In the genomic region with DNA sequence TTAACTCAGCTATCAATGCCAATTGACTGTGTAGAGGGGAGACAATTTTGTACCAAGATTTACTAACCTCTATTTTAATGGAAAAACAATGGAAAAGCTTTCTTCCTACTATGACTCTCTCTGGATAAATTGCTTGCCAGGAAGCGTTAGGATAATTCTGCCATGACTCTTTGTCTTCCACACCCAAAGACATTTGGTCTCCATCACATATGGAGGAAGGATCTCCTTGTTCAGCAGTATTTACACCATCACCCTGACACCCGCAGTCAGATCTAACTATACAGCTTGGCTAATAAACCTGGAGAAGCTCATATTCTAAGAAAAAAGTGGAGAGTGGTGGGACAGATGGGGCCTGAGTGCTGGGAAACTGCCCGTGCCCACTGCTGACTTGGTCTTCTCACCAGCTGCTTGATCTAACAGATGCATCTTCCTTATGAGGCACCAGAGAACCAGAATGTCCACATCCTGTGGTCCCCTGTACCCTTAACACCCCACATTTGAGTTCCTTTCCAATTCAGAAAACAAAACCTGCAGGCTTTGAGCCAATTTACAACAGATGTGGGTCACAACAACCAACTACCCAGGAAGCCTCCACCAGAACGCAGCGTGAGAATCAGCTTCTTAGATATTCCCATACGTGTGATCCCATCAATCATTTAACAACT, we compare ENCODE assay signal across 18 cellular contexts.
"Had no signal": no experiment of that assay in that cellular context is flagged by ENCODE, and none has a peak within 500 bp of the region (broad histone marks: within the 10 kb centered on the region; RNA-seq: fewer than 3 reads in every experiment).

No MANE protein-coding gene starts in this region.

- H3K9me3 Mint-ChIP-seq: central memory CD8-positive, alpha-beta T cell; stimulated activated naive CD8-positive, alpha-beta T cell treated with anti-CD3 and anti-CD28 coated beads, Interleukin-15, Interleukin-2, amounts not matched to agents 100 ng/mL and 50 ng/mL, for 24 hours had no signal

- H3K4me1 Mint-ChIP-seq: activated CD4-positive, alpha-beta T cell treated with anti-CD3 and anti-CD28 coated beads for 36 hours; central memory CD8-positive, alpha-beta T cell had no signal

- ATAC-seq: activated CD4-positive, alpha-beta T cell treated with anti-CD3 and anti-CD28 coated beads for 36 hours; gastrocnemius medialis; pancreas; sciatic nerve had no signal

- DNase-seq: activated CD4-positive, alpha-beta T cell treated with anti-CD3 and anti-CD28 coated beads for 36 hours; activated CD4-positive, CD25-positive, alpha-beta regulatory T cell; activated effector memory CD4-positive, alpha-beta T cell treated with Interleukin-2 at 50 U/mL for 16 hours; activated naive CD4-positive, alpha-beta T cell treated with Interleukin-2 at 50 U/mL for 16 hours; effector CD8-positive, alpha-beta T cell; gastrocnemius medialis; glutamatergic neuron; islet precursor cell; left ventricle myocardium inferior; mesendoderm; pancreas; retina; stimulated activated CD4-positive, alpha-beta T cell treated with anti-CD3 and anti-CD28 coated beads, Interleukin-12 subunit alpha, Interleukin-12 subunit beta, amount 100 ng/mL, for 4 hours; stimulated activated CD4-positive, alpha-beta T cell treated with anti-CD3 and anti-CD28 coated beads, Interleukin-4, amount 100 ng/mL, for 1 hour; upper lobe of left lung had no signal

- H3K4me3 Mint-ChIP-seq: activated CD4-positive, alpha-beta T cell treated with anti-CD3 and anti-CD28 coated beads for 36 hours; central memory CD8-positive, alpha-beta T cell; stimulated activated naive CD8-positive, alpha-beta T cell treated with anti-CD3 and anti-CD28 coated beads, Interleukin-15, Interleukin-2, amounts not matched to agents 100 ng/mL and 50 ng/mL, for 24 hours had no signal

- H3K27ac Mint-ChIP-seq: activated CD4-positive, alpha-beta T cell treated with anti-CD3 and anti-CD28 coated beads for 36 hours had no signal

- H3K27me3 Mint-ChIP-seq: activated CD4-positive, alpha-beta T cell treated with anti-CD3 and anti-CD28 coated beads for 36 hours; central memory CD8-positive, alpha-beta T cell; stimulated activated naive CD8-positive, alpha-beta T cell treated with anti-CD3 and anti-CD28 coated beads, Interleukin-15, Interleukin-2, amounts not matched to agents 100 ng/mL and 50 ng/mL, for 24 hours had no signal
